Comparison of ENCODE assay signal across 11 cellular contexts in the genomic region with DNA sequence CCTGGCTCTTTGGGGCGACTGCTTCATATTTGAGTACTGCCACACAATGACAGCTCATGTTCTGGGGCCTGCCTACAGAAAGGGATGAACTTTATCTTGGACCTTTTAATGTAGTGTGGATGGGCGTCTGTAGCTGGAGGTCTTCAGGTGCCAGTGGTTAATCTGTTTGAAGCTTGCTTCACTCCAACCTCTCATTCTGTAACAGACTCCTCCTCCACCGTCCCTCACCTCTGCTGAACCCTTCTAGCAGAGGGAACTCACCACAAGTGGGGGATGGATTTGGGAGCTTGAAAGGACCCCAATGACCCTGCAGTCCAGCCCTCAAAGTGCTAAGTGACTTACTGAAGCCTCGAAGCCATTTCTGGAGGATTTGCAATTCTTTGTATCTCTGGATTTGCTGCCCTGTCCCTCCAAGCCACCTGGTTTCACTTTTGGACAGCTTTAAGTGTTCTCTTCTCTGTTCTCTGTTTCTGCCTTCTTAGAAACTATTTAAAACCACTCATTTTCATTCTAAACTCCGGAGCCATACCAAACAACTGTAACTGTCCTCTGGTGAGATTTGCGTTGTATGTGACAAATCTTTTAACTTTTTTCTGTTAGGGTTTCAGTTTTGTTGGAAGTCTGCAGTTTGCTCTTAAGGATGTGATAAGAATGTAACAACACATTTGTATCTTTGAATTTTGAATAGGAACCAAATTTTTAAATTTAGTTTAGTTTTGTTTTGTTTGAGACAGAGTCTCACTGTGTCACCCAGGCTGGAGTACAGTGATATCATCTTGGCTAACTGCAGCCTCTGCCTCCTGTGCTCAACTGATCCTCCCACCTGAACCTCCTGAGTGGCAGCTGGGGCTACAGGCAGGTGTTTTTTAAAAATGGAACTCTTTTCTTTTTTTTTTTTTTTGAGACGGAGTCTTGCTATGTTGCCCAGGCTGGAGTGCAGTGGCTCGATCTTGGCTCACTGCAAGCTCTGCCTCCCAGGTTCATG. TPM values are rescaled to one million over a fixed set of nuclear protein-coding genes. Genes with fewer than 3 reads are reported as not detected.
DNase-seq lines count a peak whose midpoint lies in the region; ATAC-seq, FAIRE-seq and TF ChIP-seq lines count a peak whose summit lies in the region.
"Had no signal": no experiment of that assay in that cellular context is flagged by ENCODE, and none has a peak within 500 bp of the region (broad histone marks: within the 10 kb centered on the region; RNA-seq: fewer than 3 reads in every experiment).

No MANE protein-coding gene starts in this region.

- no peak overlapping the region for H2BK120ac ChIP-seq in trophoblast cell (ENCODE audit: insufficient read depth, low read length, poor library complexity)

- peaks cover 8% of the 10 kb centered on the region for H3K27me3 Mint-ChIP-seq in mesothelial cell of epicardium (ENCODE audit: low read depth)

- no peak for FAIRE-seq in HTR-8/SVneo (lab: Jason Lieb, UNC)

- no peaks in the 10 kb centered on the region for H3K27me3 ChIP-seq in trophoblast cell (ENCODE audit: insufficient read depth, low read length)

- no peak overlapping the region for H3K18ac ChIP-seq in trophoblast cell (ENCODE audit: low read length)

- peaks cover 4 to 6% of the 10 kb centered on the region in 2 experiments for H3K4me1 ChIP-seq in trophoblast cell (ENCODE audit: control insufficient read depth in 1 of 2, insufficient read depth in 2 of 2, low read length in 2 of 2)

- H3K4me2 ChIP-seq in trophoblast cell (ENCODE audit: low read length) = no peak overlapping the region

- no peak overlapping the region for H3K4ac ChIP-seq in trophoblast cell (ENCODE audit: low read depth, low read length)

- no peak overlapping the region for H2AFZ ChIP-seq in trophoblast cell (ENCODE audit: insufficient read depth, low read length, poor library complexity)

- H3K79me2 ChIP-seq in trophoblast cell (ENCODE audit: control insufficient read depth, insufficient read depth, low read length, poor library complexity) = no peaks in the 10 kb centered on the region

- H3K4me3 ChIP-seq in trophoblast cell (ENCODE audit: low read depth, low read length) = no peak overlapping the region
- H3K4me3 ChIP-seq: skin epidermis had no signal

- no peak overlapping the region for H4K8ac ChIP-seq in trophoblast cell (ENCODE audit: low read depth, low read length)

- H3K36me3 Mint-ChIP-seq in mesothelial cell of epicardium = no peaks in the 10 kb centered on the region

- H4K91ac ChIP-seq in trophoblast cell (ENCODE audit: low read depth, low read length) = no peak overlapping the region

- no peaks in the 10 kb centered on the region for H3K79me1 ChIP-seq in trophoblast cell (ENCODE audit: low read length)

- H3K36me3 ChIP-seq in trophoblast cell (ENCODE audit: control insufficient read depth in 1 of 2, insufficient read depth in 2 of 2, low read length in 2 of 2) = no peaks in the 10 kb centered on the region

- H4K12ac ChIP-seq in trophoblast cell (ENCODE audit: low read depth, low read length) = no peak overlapping the region

- DNase-seq in mesothelial cell of epicardium (ENCODE audit: low spot score in 2 of 2, unreplicated experiment in 2 of 2) = no peak
- DNase-seq in medulla oblongata (ENCODE audit: extremely low spot score) = no peak
- DNase-seq in HTR-8/SVneo (ENCODE audit: insufficient read length, low spot score) = no peak
- no peak for DNase-seq in COLO668 (lab: John Stamatoyannopoulos, UW; ENCODE audit: unreplicated experiment)
- no peak for DNase-seq in trophoblast cell
- DNase-seq: head of caudate nucleus; NK-92 treated with Interleukin-12 subunit alpha and Interleukin-12 subunit beta, amount 100 ng/mL, for 24 hours had no signal

- no peak overlapping the region for H2BK5ac ChIP-seq in trophoblast cell (ENCODE audit: low read depth, low read length, poor library complexity)

- WGBS in trophoblast cell (ENCODE audit: extremely low coverage, insufficient coverage, insufficient read length) = no CpG with 5 or more reads among the region's 8 CpGs

- ATAC-seq in GM18870 (IDR thresholded peaks at IDR 0.05; ENCODE audit: unreplicated experiment) (peak; percentile 83), GM21619 (IDR thresholded peaks at IDR 0.05; ENCODE audit: unreplicated experiment) (peak; percentile 94), HG03521 (IDR thresholded peaks at IDR 0.05; ENCODE audit: unreplicated experiment) (peak; percentile 87)

- no peak overlapping the region for H3K9ac ChIP-seq in trophoblast cell (ENCODE audit: low read length)

- no peak overlapping the region for H3K14ac ChIP-seq in trophoblast cell (ENCODE audit: low read length)

- no peak overlapping the region for H3K4me3 Mint-ChIP-seq in mesothelial cell of epicardium

- peak overlapping the region; percentile 20 for H3K27ac Mint-ChIP-seq in mesothelial cell of epicardium

- no peak overlapping the region for H2BK12ac ChIP-seq in trophoblast cell (ENCODE audit: low read length)

- peaks cover 23% of the 10 kb centered on the region for H3K4me1 Mint-ChIP-seq in mesothelial cell of epicardium

- H3K9me3 ChIP-seq in trophoblast cell (ENCODE audit: insufficient read depth, low read depth, low read length) = no peaks in the 10 kb centered on the region

- H3K27ac ChIP-seq in trophoblast cell (ENCODE audit: low read depth, low read length) = no peak overlapping the region

- no peak overlapping the region for H2AK5ac ChIP-seq in trophoblast cell (ENCODE audit: low read length)

- no peak overlapping the region for H3K23ac ChIP-seq in trophoblast cell (ENCODE audit: low read length)

- no peak for TF ChIP-seq CTCF in mesothelial cell of epicardium (IDR thresholded peaks at IDR 0.05; ENCODE audit: unreplicated experiment)

- H3K9me3 Mint-ChIP-seq in mesothelial cell of epicardium = no peaks in the 10 kb centered on the region

RNA-seq across cellular contexts. Expression of a gene that starts 37.0 kb away (rescaled TPM):
- total RNA-seq in mesothelial cell of epicardium = 16.1 to 18.3 TPM (median 16.3 TPM) in 3 replicates
- polyA plus RNA-seq in trophoblast cell (2013) = 3.1 and 3.4 TPM in 2 replicates

RNA-seq across cellular contexts. Expression of a gene that starts 40.4 kb away (rescaled TPM):
- 2.2 to 3.1 TPM (median 2.8 TPM) in 3 replicates for total RNA-seq in mesothelial cell of epicardium
- polyA plus RNA-seq in trophoblast cell (2013) = 0.24 and 0.29 TPM in 2 replicates
